Comparison of ENCODE assay signal across 10 cellular contexts in the genomic region with DNA sequence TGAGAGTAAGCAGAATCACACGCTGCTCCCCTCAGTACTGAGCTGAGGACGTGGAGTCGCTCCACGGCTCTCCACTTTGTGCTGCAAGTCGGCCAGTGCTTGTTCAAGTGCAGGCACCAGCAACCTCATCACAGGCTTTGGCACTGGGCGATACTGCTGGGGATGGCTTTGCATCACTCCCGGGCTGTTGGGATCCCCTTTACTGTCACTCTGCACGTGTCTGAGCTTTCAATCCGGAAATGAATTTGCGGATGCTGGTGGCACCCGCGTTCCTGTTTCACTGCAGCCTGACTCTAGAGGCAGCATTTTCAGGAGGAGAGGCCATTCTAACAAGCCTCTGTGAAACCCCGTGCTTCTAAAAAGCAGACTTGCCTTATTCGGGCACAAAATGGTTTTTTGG. TPM values are rescaled to one million over a fixed set of nuclear protein-coding genes. Genes with fewer than 3 reads are reported as not detected.
DNase-seq lines count a peak whose midpoint lies in the region; ATAC-seq and TF ChIP-seq lines count a peak whose summit lies in the region.
"Had no signal": no experiment of that assay in that cellular context is flagged by ENCODE, and none has a peak within 500 bp of the region (broad histone marks: within the 10 kb centered on the region; RNA-seq: fewer than 3 reads in every experiment).

No MANE protein-coding gene starts in this region.

- no peak overlapping the region for H3K4me3 Mint-ChIP-seq in activated CD4-positive, alpha-beta memory T cell treated with anti-CD3 and anti-CD28 coated beads for 36 hours

- no peak for TF ChIP-seq CTCF in HEK293 (tag by site-specific recombination; IDR thresholded peaks at IDR 0.05)

- no peaks in the 10 kb centered on the region for H3K27me3 Mint-ChIP-seq in activated CD4-positive, alpha-beta memory T cell treated with anti-CD3 and anti-CD28 coated beads for 36 hours

- intact Hi-C loops in activated CD4-positive, alpha-beta memory T cell treated with anti-CD3 and anti-CD28 coated beads for 36 hours (cut with micrococcal nuclease) = loop anchor here (5.0 kb wide), 1 partner anchor 38 kb away; no protein-coding TSS in a partner anchor

- ATAC-seq in GM21717 (IDR thresholded peaks at IDR 0.05; ENCODE audit: unreplicated experiment) = no peak
- no peak for ATAC-seq in HG02970 (IDR thresholded peaks at IDR 0.05; ENCODE audit: low FRiP score, unreplicated experiment)

- H3K9me3 Mint-ChIP-seq in activated CD4-positive, alpha-beta memory T cell treated with anti-CD3 and anti-CD28 coated beads for 36 hours = no peaks in the 10 kb centered on the region

- POLR2A ChIA-PET in HEK293 (lab: Yijun Ruan, JAX) = interaction anchor here (0.6 kb wide), 1 partner anchor 580 kb away, joined by 3 read pairs; no protein-coding TSS in a partner anchor
- POLR2A ChIA-PET in activated CD4-positive, alpha-beta memory T cell treated with anti-CD3 and anti-CD28 coated beads for 36 hours (lab: Charles Lee) = no interaction called here

- no peaks in the 10 kb centered on the region for H3K36me3 Mint-ChIP-seq in activated CD4-positive, alpha-beta memory T cell treated with anti-CD3 and anti-CD28 coated beads for 36 hours

- peak; percentile 54 for DNase-seq in Ammon's horn (ENCODE audit: low spot score)
- DNase-seq in activated CD4-positive, alpha-beta memory T cell treated with anti-CD3 and anti-CD28 coated beads for 36 hours = peak; percentile 60
- DNase-seq in hepatic stellate cell (ENCODE audit: low spot score) = peak; percentile 63
- DNase-seq in NCI-H1694 treated with DMSO at 0.1 percent for 48 hours (lab: John Stamatoyannopoulos, UW) = no peak
- no peak for DNase-seq in NCI-H2171 (lab: John Stamatoyannopoulos, UW)
- DNase-seq: mammary epithelial cell, NCI-H510A treated with DMSO at 0.1 percent for 48 hours had no signal

- peaks cover 1 to 17% of the 10 kb centered on the region in 2 experiments; a peak in 2 of 3 replicates for H3K36me3 ChIP-seq in HEK293 (ENCODE audit: control insufficient read depth in 2 of 2, insufficient read depth in 1 of 2, low read length in 2 of 2)

- H3K4me1 Mint-ChIP-seq in activated CD4-positive, alpha-beta memory T cell treated with anti-CD3 and anti-CD28 coated beads for 36 hours (ENCODE audit: low read depth) = peaks cover 24% of the 10 kb centered on the region

- peak overlapping the region; percentile 33 for H3K27ac Mint-ChIP-seq in activated CD4-positive, alpha-beta memory T cell treated with anti-CD3 and anti-CD28 coated beads for 36 hours

- no peak overlapping the region for H3K27ac ChIP-seq in HEK293 (ENCODE audit: extremely low read depth, low read depth, low read length)

- no peaks in the 10 kb centered on the region for H3K9me3 ChIP-seq in HEK293 (ENCODE audit: control insufficient read depth, insufficient read depth, low read depth, low read length)

- H3K4me3 ChIP-seq in HEK293 (ENCODE audit: low read depth, low read length) = no peak overlapping the region

- H3K4me1 ChIP-seq in HEK293 (ENCODE audit: control insufficient read depth, insufficient read depth, low read length) = peaks cover 15% of the 10 kb centered on the region

- CTCF ChIA-PET in HEK293 (lab: Yijun Ruan, JAX) = interaction anchor here (2.5 kb wide), 1 partner anchor 38 kb away, joined by 10 read pairs; no protein-coding TSS in a partner anchor
- CTCF ChIA-PET in activated CD4-positive, alpha-beta memory T cell treated with anti-CD3 and anti-CD28 coated beads for 36 hours (lab: Charles Lee) = interaction anchor here (1.2 to 1.9 kb wide), 5 partner anchors 32 to 146 kb away, joined by 3 to 7 read pairs (median 5); no protein-coding TSS in a partner anchor

TF ChIP-seq in HEK293, 187 proteins besides CTCF, POLR2A, EP300 and RAD21:
- TF ChIP-seq ZNF654 (tag by site-specific recombination; IDR thresholded peaks at IDR 0.05; ENCODE audit: low read depth) (no peak), PRDM1 (tag by site-specific recombination; IDR thresholded peaks at IDR 0.05) (0 out of 2 replicates have a peak, but pooled peaks have one; percentile 5), ZNF426 (tag by site-specific recombination; IDR thresholded peaks at IDR 0.05) (no peak), ZNF335 (tag by site-specific recombination; conservative IDR thresholded peaks at IDR 0.05) (no peak), ZNF747 (tag by site-specific recombination; IDR thresholded peaks at IDR 0.05) (no peak), ZNF174 (tag by site-specific recombination; IDR thresholded peaks at IDR 0.05) (no peak), MZF1 (tag by site-specific recombination; IDR thresholded peaks at IDR 0.05; ENCODE audit: borderline replicate concordance) (peak; percentile 45; the same call in 1 of the 2 replicates), ZNF777 (tag by site-specific recombination; IDR thresholded peaks at IDR 0.05; ENCODE audit: borderline replicate concordance) (no peak)
- TF ChIP-seq, protein P1, sequence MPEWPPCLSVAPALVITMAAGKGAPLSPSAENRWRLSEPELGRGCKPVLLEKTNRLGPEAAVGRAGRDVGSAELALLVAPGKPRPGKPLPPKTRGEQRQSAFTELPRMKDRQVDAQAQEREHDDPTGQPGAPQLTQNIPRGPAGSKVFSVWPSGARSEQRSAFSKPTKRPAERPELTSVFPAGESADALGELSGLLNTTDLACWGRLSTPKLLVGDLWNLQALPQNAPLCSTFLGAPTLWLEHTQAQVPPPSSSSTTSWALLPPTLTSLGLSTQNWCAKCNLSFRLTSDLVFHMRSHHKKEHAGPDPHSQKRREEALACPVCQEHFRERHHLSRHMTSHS (tag by site-specific recombination; IDR thresholded peaks at IDR 0.05) = no peak

RNA-seq across cellular contexts. Expression of a gene that starts 19.1 kb away (rescaled TPM):
- total RNA-seq in activated CD4-positive, alpha-beta memory T cell treated with anti-CD3 and anti-CD28 coated beads for 36 hours = 100 to 1,000 TPM in 1 of 2 experiments, 10 to 100 TPM in 1; 97.8 to 101 TPM

RNA-seq across cellular contexts. Expression of a gene that starts 51.3 kb away (rescaled TPM):
- 10 to 100 TPM; 15.6 to 16.4 TPM for total RNA-seq in activated CD4-positive, alpha-beta memory T cell treated with anti-CD3 and anti-CD28 coated beads for 36 hours

RNA-seq across cellular contexts. Expression of a gene that starts 51.5 kb away (rescaled TPM):
- 10 to 100 TPM; 25.6 to 28.4 TPM for total RNA-seq in activated CD4-positive, alpha-beta memory T cell treated with anti-CD3 and anti-CD28 coated beads for 36 hours

Comparison
In these comparisons a context has a peak if more than half of its experiments do, and no peak if none do; other contexts are left out.
1. DNase-seq: peak in Ammon's horn (single experiment), activated CD4-positive, alpha-beta memory T cell treated with anti-CD3 and anti-CD28 coated beads for 36 hours (single experiment) and hepatic stellate cell (single experiment); none in NCI-H1694 treated with DMSO at 0.1 percent for 48 hours (single experiment) and NCI-H2171 (single experiment).